ENCODE assay signal across 13 cellular contexts in genomic region chr16:49838639-49839461, GRCh38. TPM values are rescaled to one million over a fixed set of nuclear protein-coding genes. Genes with fewer than 3 reads are reported as not detected.
DNase-seq lines count a peak whose midpoint lies in the region; ATAC-seq, FAIRE-seq and TF ChIP-seq lines count a peak whose summit lies in the region.
"Had no signal": no experiment of that assay in that cellular context is flagged by ENCODE, and none has a peak within 500 bp of the region (broad histone marks: within the 10 kb centered on the region; RNA-seq: fewer than 3 reads in every experiment).

No MANE protein-coding gene starts in this region.

- no peak overlapping the region for H3K27ac Mint-ChIP-seq in stimulated activated naive CD8-positive, alpha-beta T cell treated with anti-CD3 and anti-CD28 coated beads, Interleukin-15, amount 100 ng/mL, for 72 hours
- H3K27ac Mint-ChIP-seq: activated naive CD4-positive, alpha-beta T cell treated with anti-CD3 and anti-CD28 coated beads, Interleukin-2, amount 10 ng/mL, durations not matched to agents 7 days and 5 days had no signal

- H3K27me3 Mint-ChIP-seq in stimulated activated naive CD8-positive, alpha-beta T cell treated with anti-CD3 and anti-CD28 coated beads, Interleukin-15, amount 100 ng/mL, for 72 hours, result peaks cover 52% of the 10 kb centered on the region

- H3K9me3 ChIP-seq in HepG2 (ENCODE audit: low read length) (no peaks in the 10 kb centered on the region), right lobe of liver (no peaks in the 10 kb centered on the region), heart right ventricle (no peaks in the 10 kb centered on the region), muscle layer of colon (ENCODE audit: low read length) (no peaks in the 10 kb centered on the region), thyroid gland (no peaks in the 10 kb centered on the region)

- CTCF ChIA-PET in HepG2 (lab: Yijun Ruan, JAX; ENCODE audit: low intra/inter-chr PET ratio, low total read pairs), result no interaction called here

- TF ChIP-seq CTCF in HepG2 (CRISPR knock-in tag; IDR thresholded peaks at IDR 0.05) (no peak), right lobe of liver (IDR thresholded peaks at IDR 0.05) (no peak), heart right ventricle (IDR thresholded peaks at IDR 0.05) (no peak), thyroid gland (IDR thresholded peaks at IDR 0.05) (no peak)

- H3K9me3 Mint-ChIP-seq in stimulated activated naive CD8-positive, alpha-beta T cell treated with anti-CD3 and anti-CD28 coated beads, Interleukin-15, amount 100 ng/mL, for 72 hours, result no peaks in the 10 kb centered on the region
- H3K9me3 Mint-ChIP-seq: activated naive CD4-positive, alpha-beta T cell treated with anti-CD3 and anti-CD28 coated beads, Interleukin-2, amount 10 ng/mL, durations not matched to agents 7 days and 5 days had no signal

- H3K36me3 ChIP-seq in HepG2 (replicated peaks in 1 of 2; ENCODE audit: control insufficient read depth in 1 of 2, insufficient read depth in 2 of 2, low read length in 2 of 2) (no peaks in the 10 kb centered on the region), right lobe of liver (no peaks in the 10 kb centered on the region), heart right ventricle (no peaks in the 10 kb centered on the region), muscle layer of colon (ENCODE audit: insufficient read depth, low read length) (no peaks in the 10 kb centered on the region), thyroid gland (no peaks in the 10 kb centered on the region)

- no peak for TF ChIP-seq RAD21 in HepG2 (CRISPR knock-in tag; IDR thresholded peaks at IDR 0.05)

- no peaks in the 10 kb centered on the region for H3K4me1 Mint-ChIP-seq in stimulated activated naive CD8-positive, alpha-beta T cell treated with anti-CD3 and anti-CD28 coated beads, Interleukin-15, amount 100 ng/mL, for 72 hours
- H3K4me1 Mint-ChIP-seq: activated naive CD4-positive, alpha-beta T cell treated with anti-CD3 and anti-CD28 coated beads, Interleukin-2, amount 10 ng/mL, durations not matched to agents 7 days and 5 days had no signal

- no peak for DNase-seq in HepG2 (ENCODE audit: low spot score)
- no peak for DNase-seq in right lobe of liver
- peak in 1 of 2 donors; percentile 27 for DNase-seq in heart right ventricle
- DNase-seq in thyroid gland, result no peak
- DNase-seq in stimulated activated naive CD8-positive, alpha-beta T cell treated with anti-CD3 and anti-CD28 coated beads, Interleukin-15, amount 100 ng/mL, for 72 hours, result no peak
- DNase-seq in superior temporal gyrus (ENCODE audit: extremely low spot score), result no peak
- DNase-seq: activated naive CD4-positive, alpha-beta T cell treated with anti-CD3 and anti-CD28 coated beads, Interleukin-2, amount 10 ng/mL, durations not matched to agents 7 days and 5 days; DMS79 treated with DMSO at 0.1 percent for 48 hours; foreskin melanocyte had no signal

- H3K4me3 ChIP-seq in HepG2 (replicated peaks in 1 of 3; ENCODE audit: insufficient read depth in 1 of 3, low read depth in 2 of 3, low read length in 3 of 3) (no peak overlapping the region), right lobe of liver (no peak overlapping the region), heart right ventricle (peak overlapping the region in 8 of 10 donors; percentile 24 to 50 (median 38)), muscle layer of colon (ENCODE audit: low read depth in 1 of 2, low read length in 2 of 2) (peak overlapping the region in 1 of 2 donors; percentile 29), thyroid gland (replicated peaks in 1 of 3) (peak overlapping the region in 1 of 3 donors; percentile 14)
- H3K4me3 ChIP-seq: K562 had no signal

- H3K4me3 Mint-ChIP-seq in stimulated activated naive CD8-positive, alpha-beta T cell treated with anti-CD3 and anti-CD28 coated beads, Interleukin-15, amount 100 ng/mL, for 72 hours, result no peak overlapping the region
- H3K4me3 Mint-ChIP-seq: activated naive CD4-positive, alpha-beta T cell treated with anti-CD3 and anti-CD28 coated beads, Interleukin-2, amount 10 ng/mL, durations not matched to agents 7 days and 5 days had no signal

- no peaks in the 10 kb centered on the region for H3K79me2 ChIP-seq in HepG2 (ENCODE audit: insufficient read depth, low read length)

- H4K20me1 ChIP-seq in HepG2 (ENCODE audit: insufficient read depth, low read length), result no peaks in the 10 kb centered on the region

- TF ChIP-seq EP300 in HepG2 (IDR thresholded peaks at IDR 0.05; ENCODE audit: low read depth in 2 of 2, low read length in 2 of 2), result no peak
- TF ChIP-seq EP300 in HepG2 (CRISPR knock-in tag; IDR thresholded peaks at IDR 0.05; ENCODE audit: borderline replicate concordance), result no peak

- no peak overlapping the region for H2AFZ ChIP-seq in HepG2 (ENCODE audit: low read length)

- no peak for ATAC-seq in HepG2
- no peak for ATAC-seq in right lobe of liver
- ATAC-seq in heart right ventricle, result peak in 3 of 8 donors; percentile 13 to 23 (median 17)
- no peak for ATAC-seq in stimulated activated naive CD8-positive, alpha-beta T cell treated with anti-CD3 and anti-CD28 coated beads, Interleukin-15, amount 100 ng/mL, for 72 hours
- ATAC-seq in GM19397 (IDR thresholded peaks at IDR 0.05; ENCODE audit: unreplicated experiment), result no peak
- ATAC-seq: K562 had no signal

- H3K4me1 ChIP-seq in HepG2 (ENCODE audit: insufficient read depth, low read length), result no peaks in the 10 kb centered on the region
- H3K4me1 ChIP-seq in right lobe of liver, result no peaks in the 10 kb centered on the region
- H3K4me1 ChIP-seq in heart right ventricle, result peaks cover 39 to 73% (median 56%) of the 10 kb centered on the region in 9 donors
- H3K4me1 ChIP-seq in muscle layer of colon (ENCODE audit: insufficient read depth, low read length), result peaks cover 50% of the 10 kb centered on the region
- peaks cover 12 to 55% of the 10 kb centered on the region in 2 donors for H3K4me1 ChIP-seq in thyroid gland

- no peak overlapping the region for H3K4me2 ChIP-seq in HepG2 (ENCODE audit: low read depth, low read length)

- H3K27ac ChIP-seq in HepG2 (ENCODE audit: extremely low read length, insufficient read depth, low read length) (no peak overlapping the region), right lobe of liver (no peak overlapping the region), heart right ventricle (peak overlapping the region; percentile 59 to 88 (median 81)), muscle layer of colon (ENCODE audit: low read depth, low read length) (peak overlapping the region; percentile 49), thyroid gland (peak overlapping the region in 1 of 3 donors; percentile 24)

- H3K27me3 ChIP-seq in HepG2 (ENCODE audit: control insufficient read depth in 1 of 2, insufficient read depth in 2 of 2, low read length in 2 of 2) (peaks cover 9 to 50% of the 10 kb centered on the region in 2 experiments; a peak in 4 of 5 replicates), right lobe of liver (no peaks in the 10 kb centered on the region), heart right ventricle (peaks cover 0 to 15% (median 0%) of the 10 kb centered on the region in 7 donors), muscle layer of colon (ENCODE audit: control insufficient read depth in 1 of 2, insufficient read depth in 2 of 2, low read length in 2 of 2) (peaks cover 0 to 4% of the 10 kb centered on the region in 2 donors), thyroid gland (no peaks in the 10 kb centered on the region)

- POLR2A ChIA-PET in HepG2 (lab: Yijun Ruan, JAX), result no interaction called here

- in situ Hi-C loops in HepG2 (cut with HindIII; ENCODE audit: extremely low pct_ligation_motif_present, low pct_unique_long_range_greater_than_20kb), result no loop called here

- FAIRE-seq in HepG2 (lab: Jason Lieb, UNC), result no peak
- FAIRE-seq: colon, K562 had no signal

- no peak for TF ChIP-seq POLR2A in HepG2 (IDR thresholded peaks at IDR 0.05; ENCODE audit: insufficient read depth in 1 of 2, low read depth in 2 of 2, low read length in 2 of 2)
- TF ChIP-seq POLR2A in right lobe of liver (IDR thresholded peaks at IDR 0.05), result no peak
- TF ChIP-seq POLR2A in thyroid gland (IDR thresholded peaks at IDR 0.05), result no peak

- intact Hi-C loops in HepG2 (cut with micrococcal nuclease; ENCODE audit: unreplicated experiment), result no loop called here
- intact Hi-C loops in right lobe of liver (cut with DNase I), result no loop called here
- intact Hi-C loops in heart right ventricle (cut with DNase I), result no loop called here
- intact Hi-C loops in thyroid gland (cut with DNase I), result no loop called here

- whole genome bisulfite sequencing in HepG2 (ENCODE audit: low lambda C conversion rate), result 39% methylated on average over 20 of the region's 63 CpGs
- WGBS in right lobe of liver (ENCODE audit: insufficient coverage, low coverage, low lambda C conversion rate, missing lambda C conversion rate), result 42% methylated on average over 15 of the region's 63 CpGs
- 18 to 21% methylated on average over 57 to 63 of the region's 63 CpGs for WGBS in heart right ventricle, 2 donors
- 36 to 37% methylated on average over 19 to 20 of the region's 63 CpGs for WGBS in thyroid gland, 2 donors

- H3K9ac ChIP-seq in HepG2 (ENCODE audit: insufficient read depth, low read depth, low read length) (no peak overlapping the region), muscle layer of colon (ENCODE audit: low read length) (no peak overlapping the region)

- BruUV-seq in HepG2 (replicated peaks; lab: Mats Ljungman, UMichigan), result no TSS peak

RNA-seq across cellular contexts. Expression of gene ZNF423, which starts 17.1 kb away (rescaled TPM):
- 0.25 and 0.31 TPM in 2 replicates for total RNA-seq in HepG2 (2016; rRNA removed; fragmentation: Illumina TruSeq; extraction: Trizol)
- total RNA-seq in HepG2 (2016; cell fraction: cytosol; rRNA removed; fragmentation: Illumina TruSeq; extraction: Trizol; ENCODE audit: low read depth), result 0.26 TPM in 1 of 2 replicates, not detected in the other
- total RNA-seq in HepG2 (2016; cell fraction: insoluble cytoplasmic fraction; rRNA removed; fragmentation: Illumina TruSeq; extraction: Trizol), result 0.09 and 0.16 TPM in 2 replicates
- 0.03 and 0.53 TPM in 2 replicates for total RNA-seq in HepG2 (2016; cell fraction: membrane; rRNA removed; fragmentation: Illumina TruSeq; extraction: Trizol)
- 0.03 and 0.13 TPM in 2 replicates for total RNA-seq in HepG2 (2016; cell fraction: nucleus; rRNA removed; fragmentation: Illumina TruSeq; extraction: Trizol)
- 0.05 and 0.07 TPM in 2 replicates for polyA plus RNA-seq in HepG2 (2011; rRNA removed)
- polyA plus RNA-seq in HepG2 (2011; cell fraction: cytosol; rRNA removed), result 0.04 TPM in 2 replicates
- 0.10 TPM in 2 replicates for polyA plus RNA-seq in HepG2 (2011; cell fraction: nucleus; rRNA removed)
- polyA plus RNA-seq in HepG2 (2012), result 0.04 and 0.15 TPM in 2 replicates
- 0.31 and 0.51 TPM in 2 replicates for polyA plus RNA-seq in HepG2 (2016; cell fraction: cytosol; fragmentation: Illumina TruSeq; extraction: Trizol; ENCODE audit: low read depth)
- polyA plus RNA-seq in HepG2 (2016; cell fraction: insoluble cytoplasmic fraction; fragmentation: Illumina TruSeq; extraction: Trizol; ENCODE audit: low read depth), result 0.05 and 0.10 TPM in 2 replicates
- polyA plus RNA-seq in HepG2 (2016; cell fraction: membrane; fragmentation: Illumina TruSeq; extraction: Trizol; ENCODE audit: low read depth), result 0.15 TPM in 1 of 2 replicates, not detected in the other
- not detected in 2 replicates for polyA plus RNA-seq in HepG2 (2016; cell fraction: nucleus; fragmentation: Illumina TruSeq; extraction: Trizol; ENCODE audit: insufficient read depth, low read depth)
- 0.28 TPM in 1 of 2 replicates, not detected in the other for polyA minus RNA-seq in HepG2 (2011; rRNA and poly(A)+ RNA removed; ENCODE audit: low replicate concordance)
- not detected in 2 replicates for polyA minus RNA-seq in HepG2 (2011; cell fraction: cytosol; rRNA and poly(A)+ RNA removed)
- polyA minus RNA-seq in HepG2 (2011; cell fraction: nucleus; rRNA and poly(A)+ RNA removed), result 0.13 TPM in 1 of 2 replicates, not detected in the other
- total RNA-seq in right lobe of liver, result 1 to 10 TPM in 2 of 6 experiments, under 1 TPM in 4; 0.43 to 1.2 (median 0.89) TPM
- total RNA-seq in heart right ventricle, result 10 to 100 TPM in 2 of 10 donors, 1 to 10 TPM in 8; 4.2 to 10.6 (median 7.4) TPM
- 1 to 10 TPM; 2.6 to 2.9 TPM for polyA plus RNA-seq in heart right ventricle
- 10 to 100 TPM in 1 of 4 donors, 1 to 10 TPM in 3; 7.4 to 10.0 (median 8.5) TPM for total RNA-seq in thyroid gland
- total RNA-seq: K562 had no signal
- polyA plus RNA-seq: K562 had no signal

Comparison
In these comparisons a context has a peak if more than half of its experiments do, and no peak if none do; other contexts are left out.
1. H3K27ac ChIP-seq: peak in heart right ventricle (10 of 10) and muscle layer of colon (single experiment); none in HepG2 (single experiment) and right lobe of liver (0 of 3).
2. H3K4me3 ChIP-seq: peak in heart right ventricle (8 of 10); none in HepG2 (0 of 3) and right lobe of liver (0 of 3).